ENCODE assay signal across 14 cellular contexts in genomic region chr1:3914331-3914851, GRCh38. TPM values are rescaled to one million over a fixed set of nuclear protein-coding genes. Genes with fewer than 3 reads are reported as not detected.
DNase-seq lines count a peak whose midpoint lies in the region; ATAC-seq and TF ChIP-seq lines count a peak whose summit lies in the region.
"Had no signal": no experiment of that assay in that cellular context is flagged by ENCODE, and none has a peak within 500 bp of the region (broad histone marks: within the 10 kb centered on the region; RNA-seq: fewer than 3 reads in every experiment).

No MANE protein-coding gene starts in this region.

- TF ChIP-seq POLR2A in heart left ventricle (IDR thresholded peaks at IDR 0.05), result no peak

- H3K4me3 ChIP-seq in heart left ventricle, result no peak overlapping the region
- H3K4me3 ChIP-seq in neuronal stem cell (ENCODE audit: low read length in 2 of 2), result no peak overlapping the region
- H3K4me3 ChIP-seq: GM23338, HAP-1 had no signal

- H3K36me3 Mint-ChIP-seq in chondrocyte (ENCODE audit: low read depth) (no peaks in the 10 kb centered on the region), H9 (ENCODE audit: insufficient read depth in 1 of 3, low read depth in 3 of 3) (peaks cover 0 to 2% (median 0%) of the 10 kb centered on the region in 3 experiments; a peak in 1 of 7 replicates)

- H3K4ac ChIP-seq in neuronal stem cell (ENCODE audit: low read length) (no peak overlapping the region), H9 (ENCODE audit: low read depth, low read length) (no peak overlapping the region)

- H3K18ac ChIP-seq in neuronal stem cell (ENCODE audit: low read length) (peak overlapping the region; percentile 76), H9 (ENCODE audit: insufficient read length, low read depth, low read length) (no peak overlapping the region)

- H2BK12ac ChIP-seq in neuronal stem cell (ENCODE audit: low read length) (no peak overlapping the region), H9 (ENCODE audit: insufficient read length, low read depth, low read length) (no peak overlapping the region)

- ATAC-seq in Right ventricle myocardium inferior, result no peak
- ATAC-seq in heart left ventricle, result no peak
- ATAC-seq in stimulated activated naive CD8-positive, alpha-beta T cell treated with anti-CD3 and anti-CD28 coated beads, Interleukin-15, Interleukin-2, amounts not matched to agents 100 U/mL and 50 U/mL, for 24 hours, result no peak
- ATAC-seq: GM23338 had no signal

- H3K27ac ChIP-seq in heart left ventricle (no peak overlapping the region), neuronal stem cell (replicated peaks; ENCODE audit: low read length) (no peak overlapping the region), H9 (ENCODE audit: insufficient read length, low read depth, low read length) (no peak overlapping the region)

- H4K20me1 ChIP-seq in H9 (ENCODE audit: control insufficient read depth, insufficient read depth, insufficient read length), result no peaks in the 10 kb centered on the region

- H3K23me2 ChIP-seq in H9 (ENCODE audit: insufficient read length, low read depth, low read length, poor library complexity, severe bottlenecking), result no peaks in the 10 kb centered on the region

- H2AFZ ChIP-seq in neuronal stem cell (ENCODE audit: low read length), result no peak overlapping the region
- no peak overlapping the region for H2AFZ ChIP-seq in H9 (ENCODE audit: low read length)
- H2AFZ ChIP-seq: GM23338 had no signal

- no peak for TF ChIP-seq CTCF in heart left ventricle (IDR thresholded peaks at IDR 0.05)
- no peak for TF ChIP-seq CTCF in chondrocyte (IDR thresholded peaks at IDR 0.05)
- no peak for TF ChIP-seq CTCF in H9 (conservative IDR thresholded peaks at IDR 0.05)

- H2BK120ac ChIP-seq in neuronal stem cell (ENCODE audit: low read depth, low read length), result no peak overlapping the region
- H2BK120ac ChIP-seq in H9 (ENCODE audit: low read depth, low read length, poor library complexity, severe bottlenecking), result no peak overlapping the region

- H3K56ac ChIP-seq in H9 (ENCODE audit: insufficient read length, low read depth, low read length), result no peak overlapping the region

- DNase-seq in Right ventricle myocardium inferior (ENCODE audit: missing footprints) (peak; percentile 45), heart left ventricle (no peak), chondrocyte (ENCODE audit: low spot score) (peak; percentile 78), neuronal stem cell (ENCODE audit: low spot score) (no peak), NOMO-1 treated with DMSO at 0.1 percent for 48 hours (lab: John Stamatoyannopoulos, UW; ENCODE audit: unreplicated experiment) (no peak), H9 (no peak)
- DNase-seq in stimulated activated naive CD8-positive, alpha-beta T cell treated with anti-CD3 and anti-CD28 coated beads, Interleukin-15, Interleukin-2, amounts not matched to agents 100 U/mL and 50 U/mL, for 24 hours, result no peak
- DNase-seq: C1 segment of cervical spinal cord, Calu3, DMS 273 treated with DMSO at 0.1 percent for 48 hours had no signal

- H2BK15ac ChIP-seq in neuronal stem cell (ENCODE audit: low read length) (peak overlapping the region; percentile 7), H9 (ENCODE audit: low read depth, low read length) (no peak overlapping the region)

- H2AK5ac ChIP-seq in neuronal stem cell (ENCODE audit: low read depth, low read length) (peak overlapping the region; percentile 11), H9 (ENCODE audit: insufficient read length, low read length) (no peak overlapping the region)

- no peak overlapping the region for H2BK20ac ChIP-seq in H9 (ENCODE audit: low read depth, low read length, poor library complexity, severe bottlenecking)

- peak overlapping the region; percentile 40 for H3K23ac ChIP-seq in neuronal stem cell (ENCODE audit: low read depth, low read length, poor library complexity)
- H3K23ac ChIP-seq in H9 (ENCODE audit: insufficient read length, low read depth, low read length), result no peak overlapping the region

- intact Hi-C loops in Right ventricle myocardium inferior (cut with DNase I), result loop anchor here (5.0 kb wide), 3 partner anchors 578 to 1833 kb away; no protein-coding TSS in a partner anchor
- intact Hi-C loops in heart left ventricle (cut with DNase I), result loop anchor here in 6 of 10 donors (5.0 to 10.0 kb wide), 7 partner anchors 738 to 1833 kb away; partner anchors contain the start of gene AJAP1 (in 3 of the 6)

- peaks cover 17% of the 10 kb centered on the region for H3K27me3 Mint-ChIP-seq in chondrocyte (ENCODE audit: low read depth)
- peaks cover 9% of the 10 kb centered on the region for H3K27me3 Mint-ChIP-seq in H9 (ENCODE audit: low read depth)
- H3K27me3 Mint-ChIP-seq: CD4-positive, alpha-beta T cell had no signal

- H3K4me3 Mint-ChIP-seq in chondrocyte (ENCODE audit: unreplicated experiment) (no peak overlapping the region), H9 (no peak overlapping the region)
- H3K4me3 Mint-ChIP-seq: B cell; CD4-positive, alpha-beta T cell; GM23338 had no signal

- peaks cover 4% of the 10 kb centered on the region for H3K79me1 ChIP-seq in neuronal stem cell (ENCODE audit: low read depth, low read length)
- H3K79me1 ChIP-seq in H9 (ENCODE audit: insufficient read depth, low read depth, low read length, poor library complexity, severe bottlenecking), result no peaks in the 10 kb centered on the region

- H2BK5ac ChIP-seq in neuronal stem cell (ENCODE audit: low read length), result no peak overlapping the region
- H2BK5ac ChIP-seq in H9 (ENCODE audit: insufficient read length, low read length), result no peak overlapping the region

- no peak overlapping the region for H3T11ph ChIP-seq in H9 (ENCODE audit: low read length)

- no peaks in the 10 kb centered on the region for H3K79me2 ChIP-seq in H9 (ENCODE audit: insufficient read depth, low read length)

- H3K36me3 ChIP-seq in heart left ventricle, result no peaks in the 10 kb centered on the region
- H3K36me3 ChIP-seq in neuronal stem cell (replicated peaks in 1 of 2; ENCODE audit: control insufficient read depth in 2 of 2, insufficient read depth in 2 of 2, low read length in 2 of 2), result no peaks in the 10 kb centered on the region
- H3K36me3 ChIP-seq: HAP-1 had no signal

- H4K91ac ChIP-seq in neuronal stem cell (ENCODE audit: low read depth, low read length, poor library complexity) (no peak overlapping the region), H9 (ENCODE audit: insufficient read length, low read depth, low read length) (no peak overlapping the region)

- peaks cover 4% of the 10 kb centered on the region for H3K4me1 Mint-ChIP-seq in chondrocyte (ENCODE audit: low read depth)
- H3K4me1 Mint-ChIP-seq in H9, result peaks cover 9 to 12% of the 10 kb centered on the region in 2 experiments

- H3K27ac Mint-ChIP-seq in chondrocyte (ENCODE audit: unreplicated experiment) (no peak overlapping the region), H9 (no peak overlapping the region)
- H3K27ac Mint-ChIP-seq: B cell; CD4-positive, alpha-beta T cell; GM23338 had no signal

- H3K9me3 ChIP-seq in heart left ventricle (no peaks in the 10 kb centered on the region), neuronal stem cell (replicated peaks in 1 of 2; ENCODE audit: control insufficient read depth in 2 of 2, insufficient read depth in 1 of 2, low read depth in 1 of 2, low read length in 2 of 2) (peaks cover 0 to 5% of the 10 kb centered on the region in 2 donors), H9 (ENCODE audit: control insufficient read depth, low read depth, low read length) (no peaks in the 10 kb centered on the region)
- H3K9me3 ChIP-seq: HAP-1 had no signal

- H3K9me3 Mint-ChIP-seq in chondrocyte (ENCODE audit: low read depth) (no peaks in the 10 kb centered on the region), H9 (peaks cover 2 to 3% of the 10 kb centered on the region in 2 experiments; a peak in 3 of 5 replicates)
- H3K9me3 Mint-ChIP-seq: CD4-positive, alpha-beta T cell had no signal

- H3K27me3 ChIP-seq in heart left ventricle (peaks cover 0 to 67% (median 20%) of the 10 kb centered on the region in 9 donors), neuronal stem cell (ENCODE audit: control insufficient read depth in 3 of 3, insufficient read depth in 3 of 3, low read depth in 1 of 3, low read length in 3 of 3) (peaks cover 0 to 26% (median 0%) of the 10 kb centered on the region in 3 experiments), H9 (ENCODE audit: insufficient read depth, low read length) (no peaks in the 10 kb centered on the region)

- H3K4me1 ChIP-seq in heart left ventricle (peaks cover 0 to 7% (median 0%) of the 10 kb centered on the region in 12 donors), neuronal stem cell (ENCODE audit: control insufficient read depth in 2 of 2, insufficient read depth in 1 of 2, low read depth in 1 of 2, low read length in 2 of 2) (peaks cover 6 to 17% of the 10 kb centered on the region in 2 donors), H9 (ENCODE audit: insufficient read depth, low read length) (no peaks in the 10 kb centered on the region; the same call in 1 of the 2 replicates)
- H3K4me1 ChIP-seq: HAP-1 had no signal

- H3K9ac ChIP-seq in neuronal stem cell (ENCODE audit: low read depth, low read length, poor library complexity), result peak overlapping the region; percentile 12
- no peak overlapping the region for H3K9ac ChIP-seq in H9 (ENCODE audit: extremely low read depth, insufficient read length, low read length)

- H4K5ac ChIP-seq in H9 (ENCODE audit: insufficient read length, low read depth, low read length), result no peak overlapping the region

- no peak overlapping the region for H4K8ac ChIP-seq in neuronal stem cell (ENCODE audit: low read depth, low read length)
- no peak overlapping the region for H4K8ac ChIP-seq in H9 (replicated peaks; ENCODE audit: insufficient read length, low read depth, low read length)

- no peak overlapping the region for H3K4me2 ChIP-seq in neuronal stem cell (ENCODE audit: insufficient read depth, low read length, poor library complexity, severe bottlenecking)
- H3K4me2 ChIP-seq in H9 (ENCODE audit: insufficient read depth, insufficient read length, low read length), result no peak overlapping the region
- H3K4me2 ChIP-seq: GM23338 had no signal

- peak overlapping the region; percentile 31 for H3K14ac ChIP-seq in neuronal stem cell (ENCODE audit: low read length)
- no peak overlapping the region for H3K14ac ChIP-seq in H9 (ENCODE audit: insufficient read depth, low read length)

- WGBS in heart left ventricle, 4 donors, result 85 to 93% (median 90%) methylated on average over 14 to 21 of the region's 21 CpGs
- no CpG with 5 or more reads among the region's 21 CpGs for WGBS in neuronal stem cell (ENCODE audit: extremely low coverage in 2 of 2, insufficient read length in 2 of 2, insufficient replicate concordance in 1 of 2), 2 donors
- no CpG with 5 or more reads among the region's 21 CpGs for WGBS in H9 (ENCODE audit: extremely low coverage, insufficient read length, low lambda C conversion rate)

RNA-seq across cellular contexts. Expression of gene C1orf174, which starts 14.3 kb away (rescaled TPM):
- total RNA-seq in Right ventricle myocardium inferior (14.1 TPM), heart left ventricle (10 to 100 TPM in 6 of 9 donors, 1 to 10 TPM in 3; 8.7 to 16.4 (median 11.3) TPM), chondrocyte (25.0 to 25.7 TPM (median 25.3 TPM) in 3 replicates), H9 (2021) (20.6 and 21.1 TPM in 2 replicates)
- 10 to 100 TPM in 1 of 2 donors, 1 to 10 TPM in 1; 7.9 to 15.5 TPM for polyA plus RNA-seq in heart left ventricle
- 30.3 TPM for polyA plus RNA-seq in neuronal stem cell (2013, experiment 1 of 2)
- 30.5 TPM for polyA plus RNA-seq in neuronal stem cell (2013, experiment 2 of 2)

RNA-seq across cellular contexts. Expression of gene DFFB, which starts 57.1 kb away (rescaled TPM):
- total RNA-seq in Right ventricle myocardium inferior (3.3 TPM), heart left ventricle (1 to 10 TPM; 1.3 to 5.8 (median 2.6) TPM), chondrocyte (5.8 to 8.2 TPM (median 7.3 TPM) in 3 replicates), H9 (2021) (9.1 and 9.7 TPM in 2 replicates)
- 1 to 10 TPM; 2.0 to 3.3 TPM for polyA plus RNA-seq in heart left ventricle
- polyA plus RNA-seq in neuronal stem cell (2013, experiment 1 of 2), result 6.6 TPM
- polyA plus RNA-seq in neuronal stem cell (2013, experiment 2 of 2), result 7.4 TPM

RNA-seq across cellular contexts. Expression of gene CEP104, which starts 57.4 kb away (rescaled TPM):
- total RNA-seq in Right ventricle myocardium inferior (34.1 TPM), heart left ventricle (10 to 100 TPM; 22.2 to 46.1 (median 33.4) TPM), chondrocyte (37.4 to 40.6 TPM (median 37.6 TPM) in 3 replicates), H9 (2021) (34.5 and 40.8 TPM in 2 replicates)
- polyA plus RNA-seq in heart left ventricle, result 10 to 100 TPM in 1 of 2 donors, 1 to 10 TPM in 1; 5.5 to 12.8 TPM
- 12.6 TPM for polyA plus RNA-seq in neuronal stem cell (2013, experiment 1 of 2)
- 13.2 TPM for polyA plus RNA-seq in neuronal stem cell (2013, experiment 2 of 2)

Comparison
In these comparisons a context has a peak if more than half of its experiments do, and no peak if none do; other contexts are left out.
1. DNase-seq: peak in Right ventricle myocardium inferior (single experiment) and chondrocyte (single experiment); none in heart left ventricle (0 of 5), neuronal stem cell (single experiment), NOMO-1 treated with DMSO at 0.1 percent for 48 hours (single experiment), H9 (single experiment) and stimulated activated naive CD8-positive, alpha-beta T cell treated with anti-CD3 and anti-CD28 coated beads, Interleukin-15, Interleukin-2, amounts not matched to agents 100 U/mL and 50 U/mL, for 24 hours (single experiment).